8 cellular contexts compared by ENCODE assay signal in genomic region chrX:40539214-40540142, GRCh38. TPM values are rescaled to one million over a fixed set of nuclear protein-coding genes. Genes with fewer than 3 reads are reported as not detected.
DNase-seq lines count a peak whose midpoint lies in the region; ATAC-seq, FAIRE-seq and TF ChIP-seq lines count a peak whose summit lies in the region.

No MANE protein-coding gene starts in this region.

- H3K9me3 ChIP-seq in adrenal gland (replicated peaks in 1 of 3) (no peaks in the 10 kb centered on the region), HepG2 (ENCODE audit: low read length) (no peaks in the 10 kb centered on the region)

- no peak for TF ChIP-seq EP300 in HepG2 (IDR thresholded peaks at IDR 0.05; ENCODE audit: low read depth in 2 of 2, low read length in 2 of 2)
- no peak for TF ChIP-seq EP300 in HepG2 (CRISPR knock-in tag; IDR thresholded peaks at IDR 0.05; ENCODE audit: borderline replicate concordance)

- H3K4me3 ChIP-seq in ACC112 (ENCODE audit: low read depth, low read length) (no peak overlapping the region), adrenal gland (no peak overlapping the region), HepG2 (replicated peaks in 1 of 3; ENCODE audit: insufficient read depth in 1 of 3, low read depth in 2 of 3, low read length in 3 of 3) (no peak overlapping the region)

- no peak for TF ChIP-seq CTCF in adrenal gland (IDR thresholded peaks at IDR 0.05)
- TF ChIP-seq CTCF in HepG2 (CRISPR knock-in tag; IDR thresholded peaks at IDR 0.05), result 0 out of 2 replicates have a peak, but pooled peaks have one; percentile 30

- intact Hi-C loops in adrenal gland (cut with DNase I), result loop anchor here in 1 of 2 donors (10.0 kb wide), 1 partner anchor 105 kb away; the partner anchor contains the start of gene CXorf38
- intact Hi-C loops in HepG2 (cut with micrococcal nuclease; ENCODE audit: unreplicated experiment), result loop anchor here (10.0 kb wide), 1 partner anchor 105 kb away; the partner anchor contains the start of gene CXorf38

- H4K20me1 ChIP-seq in HepG2 (ENCODE audit: insufficient read depth, low read length), result no peaks in the 10 kb centered on the region

- no peaks in the 10 kb centered on the region for H3K36me3 ChIP-seq in ACC112 (ENCODE audit: insufficient read depth, low read length)
- H3K36me3 ChIP-seq in adrenal gland (replicated peaks in 1 of 2), result no peaks in the 10 kb centered on the region
- no peaks in the 10 kb centered on the region for H3K36me3 ChIP-seq in HepG2 (replicated peaks in 1 of 2; ENCODE audit: control insufficient read depth in 1 of 2, insufficient read depth in 2 of 2, low read length in 2 of 2)

- FAIRE-seq in HepG2 (lab: Jason Lieb, UNC), result no peak

- TF ChIP-seq POLR2A in adrenal gland (IDR thresholded peaks at IDR 0.05) (no peak), HepG2 (IDR thresholded peaks at IDR 0.05; ENCODE audit: insufficient read depth in 1 of 2, low read depth in 2 of 2, low read length in 2 of 2) (no peak)

- CTCF ChIA-PET in HepG2 (lab: Yijun Ruan, JAX; ENCODE audit: low intra/inter-chr PET ratio, low total read pairs), result no interaction called here

- peaks cover under 1% of the 10 kb centered on the region for H3K4me1 ChIP-seq in ACC112 (ENCODE audit: control insufficient read depth, insufficient read depth, low read length, unreplicated experiment)
- H3K4me1 ChIP-seq in adrenal gland (replicated peaks in 1 of 2), result peaks cover 0 to 4% of the 10 kb centered on the region in 2 donors
- peaks cover 4% of the 10 kb centered on the region; the same call in 1 of the 2 replicates for H3K4me1 ChIP-seq in HepG2 (ENCODE audit: insufficient read depth, low read length)

- H3K27me3 ChIP-seq in ACC112 (ENCODE audit: insufficient read depth, low read length) (no peaks in the 10 kb centered on the region), adrenal gland (peaks cover 12% of the 10 kb centered on the region), HepG2 (ENCODE audit: control insufficient read depth in 1 of 2, insufficient read depth in 2 of 2, low read length in 2 of 2) (peaks cover 0 to 3% of the 10 kb centered on the region in 2 experiments; a peak in 1 of 5 replicates)

- DNase-seq in HS-5 (ENCODE audit: low read depth) (peak; percentile 6), T-helper 2 cell (peak; percentile 26 to 85 (median 54)), adrenal gland (peak in 6 of 7 donors; percentile 26 to 67 (median 48)), HepG2 (ENCODE audit: low spot score) (no peak)
- DNase-seq in stimulated activated CD8-positive, alpha-beta memory T cell treated with anti-CD3 and anti-CD28 coated beads, Interleukin-2, amount 100 ng/mL, for 1 hour (ENCODE audit: low read depth in 2 of 2), result peak; percentile 17 to 37

- H3K4me2 ChIP-seq in HepG2 (ENCODE audit: low read depth, low read length), result no peak overlapping the region

- in situ Hi-C loops in HepG2 (cut with HindIII; ENCODE audit: extremely low pct_ligation_motif_present, low pct_unique_long_range_greater_than_20kb), result no loop called here

- BruUV-seq in HepG2 (replicated peaks; lab: Mats Ljungman, UMichigan), result no TSS peak

- TF ChIP-seq RAD21 in HepG2 (CRISPR knock-in tag; IDR thresholded peaks at IDR 0.05), result no peak

- 47 to 60% (median 53%) methylated on average over 10 to 20 of the region's 20 CpGs for WGBS in adrenal gland, 4 donors
- WGBS in HepG2 (ENCODE audit: low lambda C conversion rate), result 0% methylated on average over 2 of the region's 20 CpGs

- no peaks in the 10 kb centered on the region for H3K79me2 ChIP-seq in ACC112 (ENCODE audit: control insufficient read depth, insufficient read depth, low read length, unreplicated experiment)
- H3K79me2 ChIP-seq in HepG2 (ENCODE audit: insufficient read depth, low read length), result no peaks in the 10 kb centered on the region

- POLR2A ChIA-PET in HepG2 (lab: Yijun Ruan, JAX), result no interaction called here

- H2AFZ ChIP-seq in ACC112 (ENCODE audit: low read length, unreplicated experiment) (peak overlapping the region; percentile 60), HepG2 (ENCODE audit: low read length) (no peak overlapping the region)

- no peak overlapping the region for H3K9ac ChIP-seq in HepG2 (ENCODE audit: insufficient read depth, low read depth, low read length)

- peak; percentile 74 for ATAC-seq in GM18867 (IDR thresholded peaks at IDR 0.05; ENCODE audit: unreplicated experiment)
- peak; percentile 41; the same call in 2 of the 3 replicates for ATAC-seq in HepG2
- no peak for ATAC-seq in GM21447 (IDR thresholded peaks at IDR 0.05; ENCODE audit: unreplicated experiment)

- H3K27ac ChIP-seq in ACC112 (ENCODE audit: low read depth, low read length), result no peak overlapping the region
- peak overlapping the region in 1 of 5 donors; percentile 31 for H3K27ac ChIP-seq in adrenal gland
- no peak overlapping the region for H3K27ac ChIP-seq in HepG2 (ENCODE audit: extremely low read length, insufficient read depth, low read length)

TF ChIP-seq in HepG2, 621 proteins besides CTCF, POLR2A, EP300 and RAD21:
- TF ChIP-seq MTA1 (CRISPR knock-in tag; IDR thresholded peaks at IDR 0.05; ENCODE audit: borderline replicate concordance) (no peak), STAG1 (CRISPR knock-in tag; IDR thresholded peaks at IDR 0.05) (peak; percentile 12; the same call in 1 of the 2 replicates)

RNA-seq across cellular contexts. Expression of gene ATP6AP2, which starts 41.3 kb away (rescaled TPM):
- total RNA-seq in adrenal gland, result 100 to 1,000 TPM; 109 to 159 (median 140) TPM
- 100 to 1,000 TPM in 1 of 3 donors, 10 to 100 TPM in 2; 32.3 to 164 (median 43.1) TPM for polyA plus RNA-seq in adrenal gland
- 29.0 and 55.6 TPM in 2 replicates for total RNA-seq in HepG2 (2016; rRNA removed; fragmentation: Illumina TruSeq; extraction: Trizol)
- 4.1 TPM in 2 replicates for total RNA-seq in HepG2 (2016; cell fraction: cytosol; rRNA removed; fragmentation: Illumina TruSeq; extraction: Trizol; ENCODE audit: low read depth)
- 32.6 and 56.9 TPM in 2 replicates for total RNA-seq in HepG2 (2016; cell fraction: insoluble cytoplasmic fraction; rRNA removed; fragmentation: Illumina TruSeq; extraction: Trizol)
- 7.8 and 9.1 TPM in 2 replicates for total RNA-seq in HepG2 (2016; cell fraction: membrane; rRNA removed; fragmentation: Illumina TruSeq; extraction: Trizol)
- total RNA-seq in HepG2 (2016; cell fraction: nucleus; rRNA removed; fragmentation: Illumina TruSeq; extraction: Trizol), result 52.1 and 67.7 TPM in 2 replicates
- polyA plus RNA-seq in HepG2 (2011; rRNA removed), result 93.5 and 108 TPM in 2 replicates
- polyA plus RNA-seq in HepG2 (2011; cell fraction: cytosol; rRNA removed), result 53.3 and 81.4 TPM in 2 replicates
- 24.6 and 29.7 TPM in 2 replicates for polyA plus RNA-seq in HepG2 (2011; cell fraction: nucleus; rRNA removed)
- polyA plus RNA-seq in HepG2 (2012), result 58.5 and 72.4 TPM in 2 replicates
- polyA plus RNA-seq in HepG2 (2016; cell fraction: cytosol; fragmentation: Illumina TruSeq; extraction: Trizol; ENCODE audit: low read depth), result 4.0 and 4.1 TPM in 2 replicates
- 35.9 and 36.1 TPM in 2 replicates for polyA plus RNA-seq in HepG2 (2016; cell fraction: insoluble cytoplasmic fraction; fragmentation: Illumina TruSeq; extraction: Trizol; ENCODE audit: low read depth)
- polyA plus RNA-seq in HepG2 (2016; cell fraction: membrane; fragmentation: Illumina TruSeq; extraction: Trizol; ENCODE audit: low read depth), result 6.9 and 7.3 TPM in 2 replicates
- polyA plus RNA-seq in HepG2 (2016; cell fraction: nucleus; fragmentation: Illumina TruSeq; extraction: Trizol; ENCODE audit: insufficient read depth, low read depth), result 84.4 and 93.6 TPM in 2 replicates
- 46.6 and 99.6 TPM in 2 replicates for polyA minus RNA-seq in HepG2 (2011; rRNA and poly(A)+ RNA removed; ENCODE audit: low replicate concordance)
- polyA minus RNA-seq in HepG2 (2011; cell fraction: cytosol; rRNA and poly(A)+ RNA removed), result 54.8 and 81.6 TPM in 2 replicates
- polyA minus RNA-seq in HepG2 (2011; cell fraction: nucleus; rRNA and poly(A)+ RNA removed), result 29.4 and 33.7 TPM in 2 replicates
